ENCODE assay signal across 8 cellular contexts in the genomic region with DNA sequence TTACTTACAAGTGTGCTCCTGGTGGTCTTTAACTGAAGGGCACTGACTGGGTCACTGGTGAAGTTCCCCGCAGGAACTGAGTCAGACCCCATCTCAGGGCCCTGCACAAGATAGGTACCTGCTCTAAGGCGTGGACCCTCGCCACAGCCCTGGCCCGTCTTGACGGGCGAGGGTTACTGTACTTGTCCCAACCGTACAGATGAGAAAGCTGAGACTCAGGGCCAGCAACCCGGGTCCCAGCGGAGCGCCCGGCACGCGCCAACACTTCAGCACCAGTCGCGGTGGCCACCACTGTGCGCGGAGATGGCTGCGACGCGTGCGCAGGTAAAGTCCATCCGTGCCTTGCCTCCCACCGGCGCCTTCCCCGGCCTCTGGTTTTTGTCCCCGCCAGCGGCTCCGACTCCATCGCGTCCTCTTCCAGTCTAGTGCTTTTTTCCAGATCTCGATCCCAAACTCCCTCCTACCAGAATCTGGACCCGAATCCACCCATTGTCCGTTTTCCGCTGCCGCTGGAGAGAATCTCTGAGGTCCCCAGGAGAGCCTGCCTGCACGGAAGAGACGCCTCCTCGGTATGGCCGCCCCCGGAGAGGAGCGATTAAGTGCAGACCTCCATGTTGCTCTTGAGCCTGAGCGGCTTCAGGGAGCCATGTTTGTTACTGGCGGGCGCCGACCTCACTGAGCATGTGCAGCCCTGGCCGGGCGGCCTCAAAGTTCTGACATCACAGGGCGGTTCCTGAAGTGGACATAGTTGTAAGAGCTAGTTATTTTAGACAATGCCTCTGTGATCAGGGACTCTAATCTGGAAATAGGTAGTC.
DNase-seq lines count a peak whose midpoint lies in the region; ATAC-seq and TF ChIP-seq lines count a peak whose summit lies in the region.
"Not testable (repeated sequence)": the region's sequence is repeated elsewhere in the genome, so short reads cannot be mapped to it uniquely, and the experiment has no call there.

No MANE protein-coding gene starts in this region.

- not testable (repeated sequence) for H3K4me1 ChIP-seq in HUES48 (ENCODE audit: control insufficient read depth, insufficient read depth, low read length); iPS-20b (ENCODE audit: insufficient read depth, low read length); parathyroid adenoma

- H3K9me3 Mint-ChIP-seq in effector memory CD8-positive, alpha-beta T cell: not testable (repeated sequence)

- not testable (repeated sequence) for H3K9me3 ChIP-seq in HUES48 (ENCODE audit: control insufficient read depth, insufficient read depth, low read length); iPS-20b (ENCODE audit: insufficient read depth, low read depth, low read length); parathyroid adenoma (ENCODE audit: control insufficient read depth, low read length)

- not testable (repeated sequence) for H3K36me3 Mint-ChIP-seq in effector memory CD8-positive, alpha-beta T cell (ENCODE audit: insufficient read depth)

- H3K79me2 ChIP-seq in parathyroid adenoma: not testable (repeated sequence)

- not testable (repeated sequence) for H3K4me2 ChIP-seq in parathyroid adenoma (ENCODE audit: low read length)

- not testable (repeated sequence) for H3K27me3 ChIP-seq in HUES48 (ENCODE audit: control insufficient read depth, insufficient read depth, low read length); iPS-20b (ENCODE audit: insufficient read depth, low read length); parathyroid adenoma (ENCODE audit: control insufficient read depth, insufficient read depth, low read length)

- peak overlapping the region in 1 of 2 donors; percentile 93 for H3K27ac Mint-ChIP-seq in effector memory CD8-positive, alpha-beta T cell

- not testable (repeated sequence) for H3K27ac ChIP-seq in HUES48 (ENCODE audit: low read depth, low read length); iPS-20b (ENCODE audit: low read length)
- peak overlapping the region; percentile 61 for H3K27ac ChIP-seq in parathyroid adenoma

- ATAC-seq in effector memory CD8-positive, alpha-beta T cell (replicated peaks): peak; percentile 58

- not testable (repeated sequence) for H3K4me1 Mint-ChIP-seq in effector memory CD8-positive, alpha-beta T cell (ENCODE audit: low read depth in 2 of 2)

- H3K36me3 ChIP-seq in HUES48 (ENCODE audit: control insufficient read depth, insufficient read depth, low read length); iPS-20b (ENCODE audit: insufficient read depth, low read depth, low read length); parathyroid adenoma (ENCODE audit: control insufficient read depth, insufficient read depth, low read length): not testable (repeated sequence)

- H3K27me3 Mint-ChIP-seq in effector memory CD8-positive, alpha-beta T cell: not testable (repeated sequence)

- TF ChIP-seq CTCF in parathyroid adenoma (IDR thresholded peaks at IDR 0.05): not testable (repeated sequence)

- H3K4me3 ChIP-seq in HUES48 (ENCODE audit: low read depth, low read length) (peak overlapping the region; percentile 55), iPS-20b (ENCODE audit: low read length) (peak overlapping the region; percentile 65)
- H3K4me3 ChIP-seq in parathyroid adenoma (ENCODE audit: low read depth, low read length): not testable (repeated sequence)

- peak overlapping the region; percentile 61 to 93 for H3K4me3 Mint-ChIP-seq in effector memory CD8-positive, alpha-beta T cell

- H3K9ac ChIP-seq in HUES48 (ENCODE audit: low read depth, low read length); parathyroid adenoma: not testable (repeated sequence)
- H3K9ac ChIP-seq in iPS-20b (ENCODE audit: low read depth, low read length): peak overlapping the region; percentile 58; the same call in 1 of the 2 replicates

- DNase-seq in Ammon's horn (ENCODE audit: low spot score) (peak; percentile 8), T-helper 9 cell (peak; percentile 36)
- DNase-seq in activated effector memory CD4-positive, alpha-beta T cell treated with anti-CD3 and anti-CD28 coated beads, Interleukin-2, amount 50 U/mL, for 16 hours: peak; percentile 87
- peak; percentile 43 to 66 (median 59) for DNase-seq in effector memory CD8-positive, alpha-beta T cell
- DNase-seq in stimulated activated CD8-positive, alpha-beta memory T cell treated with anti-CD3 and anti-CD28 coated beads, Interleukin-4, amount 100 ng/mL, for 1 hour (ENCODE audit: low read depth in 2 of 2, low spot score in 1 of 2): peak; percentile 14 to 44

- peak overlapping the region; percentile 50 for H2AFZ ChIP-seq in parathyroid adenoma

Comparison
In these comparisons a context has a peak if more than half of its experiments do, and no peak if none do; other contexts are left out.
1. DNase-seq: peak in every context shown above with its lines; median percentile 87 in activated effector memory CD4-positive, alpha-beta T cell treated with anti-CD3 and anti-CD28 coated beads, Interleukin-2, amount 50 U/mL, for 16 hours; 59 in effector memory CD8-positive, alpha-beta T cell; 36 in T-helper 9 cell; 29 in stimulated activated CD8-positive, alpha-beta memory T cell treated with anti-CD3 and anti-CD28 coated beads, Interleukin-4, amount 100 ng/mL, for 1 hour; 8 in Ammon's horn.